Comparison of ENCODE assay signal across 11 cellular contexts in genomic region chr20:59253779-59254319, GRCh38. TPM values are rescaled to one million over a fixed set of nuclear protein-coding genes. Genes with fewer than 3 reads are reported as not detected.
DNase-seq lines count a peak whose midpoint lies in the region; ATAC-seq and TF ChIP-seq lines count a peak whose summit lies in the region.
"Had no signal": no experiment of that assay in that cellular context is flagged by ENCODE, and none has a peak within 500 bp of the region (broad histone marks: within the 10 kb centered on the region; RNA-seq: fewer than 3 reads in every experiment).

No MANE protein-coding gene starts in this region.

- peak overlapping the region; percentile 90 for H3K27ac Mint-ChIP-seq in activated CD4-positive, alpha-beta memory T cell treated with anti-CD3 and anti-CD28 coated beads for 36 hours

- ATAC-seq in mucosa of descending colon (peak; percentile 54), GM18870 (IDR thresholded peaks at IDR 0.05; ENCODE audit: unreplicated experiment) (no peak), GM18498 (IDR thresholded peaks at IDR 0.05; ENCODE audit: unreplicated experiment) (no peak)

- no peak overlapping the region for H3K27ac ChIP-seq in left ventricle myocardium inferior (replicated peaks)
- H3K27ac ChIP-seq: vagina had no signal

- intact Hi-C loops in activated CD4-positive, alpha-beta memory T cell treated with anti-CD3 and anti-CD28 coated beads for 36 hours (cut with micrococcal nuclease), result loop anchor here (5.0 to 10.0 kb wide), 2 partner anchors 92 to 151 kb away; partner anchors contain the start of gene ZNF831
- intact Hi-C loops in mucosa of descending colon (cut with DNase I, micrococcal nuclease) (no loop called here), left ventricle myocardium inferior (cut with micrococcal nuclease) (no loop called here)

- H3K27me3 Mint-ChIP-seq in activated CD4-positive, alpha-beta memory T cell treated with anti-CD3 and anti-CD28 coated beads for 36 hours, result no peaks in the 10 kb centered on the region

- no peak for TF ChIP-seq POLR2A in NB4 (IDR thresholded peaks at IDR 0.05; ENCODE audit: extremely low read depth, insufficient read length)

- peaks cover 100% of the 10 kb centered on the region for H3K27me3 ChIP-seq in left ventricle myocardium inferior (ENCODE audit: low read depth)
- H3K27me3 ChIP-seq: vagina had no signal

- DNase-seq in D341Med (ENCODE audit: low spot score) (peak; percentile 42), NB4 (ENCODE audit: low read depth) (peak; percentile 95), mucosa of descending colon (peak in 1 of 3 donors; percentile 10), left ventricle myocardium inferior (no peak), pons (ENCODE audit: low spot score) (no peak)
- peak; percentile 68 for DNase-seq in activated CD4-positive, alpha-beta memory T cell treated with anti-CD3 and anti-CD28 coated beads for 36 hours
- DNase-seq: DMS79 treated with DMSO at 0.1 percent for 48 hours, NCI-H1048 had no signal

- no peaks in the 10 kb centered on the region for H3K9me3 ChIP-seq in mucosa of descending colon
- H3K9me3 ChIP-seq in left ventricle myocardium inferior (replicated peaks), result peaks cover 6% of the 10 kb centered on the region
- H3K9me3 ChIP-seq: vagina had no signal

- peaks cover 14% of the 10 kb centered on the region for H3K9me3 Mint-ChIP-seq in activated CD4-positive, alpha-beta memory T cell treated with anti-CD3 and anti-CD28 coated beads for 36 hours

- H3K4me3 ChIP-seq in NB4 (ENCODE audit: low read depth, low read length), result peak overlapping the region; percentile 19
- H3K4me3 ChIP-seq in mucosa of descending colon, result no peak overlapping the region
- no peak overlapping the region for H3K4me3 ChIP-seq in left ventricle myocardium inferior
- H3K4me3 ChIP-seq: vagina had no signal

- TF ChIP-seq CTCF in NB4 (IDR thresholded peaks at IDR 0.05; ENCODE audit: low read depth, low read length) (peak; percentile 14), mucosa of descending colon (IDR thresholded peaks at IDR 0.05) (no peak), left ventricle myocardium inferior (IDR thresholded peaks at IDR 0.05; ENCODE audit: borderline replicate concordance) (no peak)

- H3K36me3 Mint-ChIP-seq in activated CD4-positive, alpha-beta memory T cell treated with anti-CD3 and anti-CD28 coated beads for 36 hours, result peaks cover 34% of the 10 kb centered on the region

- CTCF ChIA-PET in activated CD4-positive, alpha-beta memory T cell treated with anti-CD3 and anti-CD28 coated beads for 36 hours (lab: Charles Lee), result interaction anchor here (0.7 to 2.6 kb wide), 9 partner anchors 11 to 166 kb away, joined by 3 to 9 read pairs (median 4); no protein-coding TSS in a partner anchor

- no peaks in the 10 kb centered on the region for H3K4me1 ChIP-seq in mucosa of descending colon (ENCODE audit: low read depth)
- no peaks in the 10 kb centered on the region for H3K4me1 ChIP-seq in left ventricle myocardium inferior
- H3K4me1 ChIP-seq: vagina had no signal

- peak overlapping the region; percentile 36 for H3K4me3 Mint-ChIP-seq in activated CD4-positive, alpha-beta memory T cell treated with anti-CD3 and anti-CD28 coated beads for 36 hours

- POLR2A ChIA-PET in activated CD4-positive, alpha-beta memory T cell treated with anti-CD3 and anti-CD28 coated beads for 36 hours (lab: Charles Lee), result interaction anchor here (0.5 to 0.9 kb wide), 3 partner anchors 88 to 334 kb away, joined by 3 read pairs; no protein-coding TSS in a partner anchor

- H3K36me3 ChIP-seq in mucosa of descending colon (ENCODE audit: low read depth) (no peaks in the 10 kb centered on the region), left ventricle myocardium inferior (no peaks in the 10 kb centered on the region)
- H3K36me3 ChIP-seq: vagina had no signal

- peaks cover 65% of the 10 kb centered on the region for H3K4me1 Mint-ChIP-seq in activated CD4-positive, alpha-beta memory T cell treated with anti-CD3 and anti-CD28 coated beads for 36 hours (ENCODE audit: low read depth)

RNA-seq across cellular contexts. Expression of gene EDN3, which starts 46.6 kb away (rescaled TPM):
- under 1 TPM in 1 of 2 experiments, not detected in 1; 0.10 TPM for total RNA-seq in activated CD4-positive, alpha-beta memory T cell treated with anti-CD3 and anti-CD28 coated beads for 36 hours
- total RNA-seq in mucosa of descending colon (10 to 100 TPM; 34.3 to 80.4 (median 51.1) TPM), left ventricle myocardium inferior (not detected)

Comparison
In these comparisons a context has a peak if more than half of its experiments do, and no peak if none do; other contexts are left out.
1. DNase-seq: peak in D341Med (single experiment), NB4 (single experiment) and activated CD4-positive, alpha-beta memory T cell treated with anti-CD3 and anti-CD28 coated beads for 36 hours (single experiment); none in left ventricle myocardium inferior (single experiment) and pons (single experiment).
2. RNA of gene EDN3, which starts 46.6 kb away (total RNA-seq): 34.3 to 80.4 TPM in mucosa of descending colon; 0.10 TPM in activated CD4-positive, alpha-beta memory T cell treated with anti-CD3 and anti-CD28 coated beads for 36 hours and not detected in left ventricle myocardium inferior (single experiment); every median in the first group is over 10 times any median in the second.